Comparison of ENCODE assay signal across 11 cellular contexts in genomic region chr2:127084611-127085031, GRCh38. TPM values are rescaled to one million over a fixed set of nuclear protein-coding genes. Genes with fewer than 3 reads are reported as not detected.
DNase-seq lines count a peak whose midpoint lies in the region; ATAC-seq, FAIRE-seq and TF ChIP-seq lines count a peak whose summit lies in the region.
"Had no signal": no experiment of that assay in that cellular context is flagged by ENCODE, and none has a peak within 500 bp of the region (broad histone marks: within the 10 kb centered on the region; RNA-seq: fewer than 3 reads in every experiment).

No MANE protein-coding gene starts in this region.

- ATAC-seq in Panc1 (peak; percentile 26), GM12878 (no peak), GM19351 (IDR thresholded peaks at IDR 0.05; ENCODE audit: unreplicated experiment) (no peak), GM21367 (IDR thresholded peaks at IDR 0.05; ENCODE audit: unreplicated experiment) (no peak)
- peak; percentile 44 to 47 for ATAC-seq in naive thymus-derived CD8-positive, alpha-beta T cell
- ATAC-seq: HCT116 had no signal

- TF ChIP-seq RAD21 in GM12878 (IDR thresholded peaks at IDR 0.05; ENCODE audit: insufficient read depth, low read depth, low read length), result no peak

- CTCF ChIA-PET in Panc1 (lab: Charles Lee), result interaction anchor here (1.3 kb wide), 1 partner anchor 17 kb away, joined by 5 read pairs; no protein-coding TSS in a partner anchor
- CTCF ChIA-PET in GM12878 (lab: Yijun Ruan, JAX), result interaction anchor here (0.6 to 2.8 kb wide), 5 partner anchors 10 to 274 kb away, joined by 3 to 15 read pairs (median 4); partner anchors contain the start of gene BIN1

- DNase-seq in AG09309 (ENCODE audit: low read depth) (no peak), Panc1 (ENCODE audit: low read depth, low spot score) (no peak), GM12878 (ENCODE audit: low read depth, low spot score) (no peak), DMS53 (lab: John Stamatoyannopoulos, UW) (no peak), NCI-H2107 (lab: John Stamatoyannopoulos, UW) (no peak)
- DNase-seq in naive thymus-derived CD8-positive, alpha-beta T cell, result peak in 8 of 10 donors; percentile 36 to 78 (median 69)

- peak overlapping the region; percentile 58 to 93 (median 79) for H3K4me3 Mint-ChIP-seq in naive thymus-derived CD8-positive, alpha-beta T cell
- H3K4me3 Mint-ChIP-seq: neural progenitor cell had no signal

- H3K27ac ChIP-seq in Panc1 (ENCODE audit: low read length) (peak overlapping the region; percentile 18), GM12878 (ENCODE audit: control insufficient read depth, insufficient read depth) (no peak overlapping the region)
- H3K27ac ChIP-seq: neural progenitor cell had no signal

- TF ChIP-seq POLR2A in GM12878 (IDR thresholded peaks at IDR 0.05; ENCODE audit: low read depth, low read length), result no peak

- FAIRE-seq in GM12878 (lab: Jason Lieb, UNC), result no peak

- H3K4me1 ChIP-seq in Panc1 (ENCODE audit: control insufficient read depth, insufficient read depth, low read length) (peaks cover 59% of the 10 kb centered on the region), GM12878 (ENCODE audit: control insufficient read depth, insufficient read depth, low read length) (peaks cover 55% of the 10 kb centered on the region)

- in situ Hi-C loops in Panc1 (cut with HindIII; ENCODE audit: low pct_unique_long_range_greater_than_20kb, low sequenced_read_pairs) (no loop called here), GM12878 (cut with MboI) (no loop called here)

- no peaks in the 10 kb centered on the region for H4K20me1 ChIP-seq in GM12878 (ENCODE audit: control insufficient read depth, insufficient read depth)

- H3K27me3 ChIP-seq in Panc1 (ENCODE audit: control insufficient read depth, insufficient read depth, low read length), result no peaks in the 10 kb centered on the region
- no peaks in the 10 kb centered on the region for H3K27me3 ChIP-seq in GM12878 (replicated peaks in 1 of 2; ENCODE audit: control insufficient read depth in 2 of 2, insufficient read depth in 2 of 2, low read length in 1 of 2)
- H3K27me3 ChIP-seq: body of pancreas, neural progenitor cell had no signal

- H3K9me3 ChIP-seq in Panc1 (ENCODE audit: control insufficient read depth, insufficient read depth, low read depth, low read length) (no peaks in the 10 kb centered on the region), GM12878 (replicated peaks; ENCODE audit: control insufficient read depth, insufficient read depth, low read length) (no peaks in the 10 kb centered on the region)
- H3K9me3 ChIP-seq: body of pancreas had no signal

- H3K79me2 ChIP-seq in GM12878 (ENCODE audit: control insufficient read depth, insufficient read depth, low read length), result no peaks in the 10 kb centered on the region

- no peak overlapping the region for H2AFZ ChIP-seq in GM12878 (ENCODE audit: control insufficient read depth, low read depth, low read length)
- H2AFZ ChIP-seq: neural progenitor cell had no signal

- RAD21 ChIA-PET in GM12878 (lab: Charles Lee; ENCODE audit: unreplicated experiment), result interaction anchor here (0.6 to 1.9 kb wide), 3 partner anchors 10 to 352 kb away, joined by 3 to 7 read pairs (median 5); partner anchors contain the start of gene BIN1

- no peak for TF ChIP-seq EP300 in GM12878 (IDR thresholded peaks at IDR 0.05; ENCODE audit: borderline replicate concordance in 1 of 2, control insufficient read depth in 1 of 2, low read depth in 2 of 2, low read length in 2 of 2)

- intact Hi-C loops in Panc1 (cut with micrococcal nuclease; ENCODE audit: unreplicated experiment), result no loop called here
- intact Hi-C loops in GM12878 (cut with micrococcal nuclease; ENCODE audit: unreplicated experiment), result loop anchor here (10.0 kb wide), 1 partner anchor 210 kb away; the partner anchor contains the start of gene ERCC3

- H3K4me2 ChIP-seq in GM12878 (ENCODE audit: control insufficient read depth, insufficient read depth), result no peak overlapping the region
- H3K4me2 ChIP-seq: neural progenitor cell had no signal

- BruUV-seq in Panc1 (replicated peaks; lab: Mats Ljungman, UMichigan) (no TSS peak), GM12878 (replicated peaks; lab: Mats Ljungman, UMichigan) (no TSS peak)

- no peaks in the 10 kb centered on the region for H3K9me3 Mint-ChIP-seq in naive thymus-derived CD8-positive, alpha-beta T cell

- H3K36me3 ChIP-seq in Panc1 (ENCODE audit: control insufficient read depth, insufficient read depth, low read length) (no peaks in the 10 kb centered on the region), GM12878 (ENCODE audit: control insufficient read depth in 2 of 2, insufficient read depth in 2 of 2, low read length in 1 of 2) (no peaks in the 10 kb centered on the region)
- H3K36me3 ChIP-seq: neural progenitor cell had no signal

- peaks cover 46 to 86% (median 76%) of the 10 kb centered on the region in 4 donors for H3K4me1 Mint-ChIP-seq in naive thymus-derived CD8-positive, alpha-beta T cell

- WGBS in GM12878 (ENCODE audit: insufficient coverage, insufficient replicate concordance, low lambda C conversion rate, missing lambda C conversion rate), result 92% methylated on average over 7 of the region's 7 CpGs

- peak overlapping the region; percentile 94 to 100 (median 98) for H3K27ac Mint-ChIP-seq in naive thymus-derived CD8-positive, alpha-beta T cell

- TF ChIP-seq CTCF in AG09309 (IDR thresholded peaks at IDR 0.05; ENCODE audit: control insufficient read depth, insufficient read depth, low read depth, low read length, missing control alignments), result no peak
- no peak for TF ChIP-seq CTCF in Panc1 (IDR thresholded peaks at IDR 0.05)
- TF ChIP-seq CTCF in GM12878 (IDR thresholded peaks at IDR 0.05 in 2 of 3, conservative IDR thresholded peaks at IDR 0.05 in 1 of 3; ENCODE audit: control insufficient read depth in 2 of 3, extremely low read depth in 1 of 3, insufficient read depth in 1 of 3, low read depth in 3 of 3, low read length in 3 of 3), result no peak

- H3K9ac ChIP-seq in GM12878 (ENCODE audit: control insufficient read depth, insufficient read depth, low read length), result no peak overlapping the region
- H3K9ac ChIP-seq: neural progenitor cell had no signal

- peak overlapping the region; percentile 10; the same call in 1 of the 2 replicates for H3K4me3 ChIP-seq in AG09309 (ENCODE audit: control insufficient read depth, low read depth, low read length)
- H3K4me3 ChIP-seq in Panc1 (ENCODE audit: low read depth in 2 of 2, low read length in 2 of 2), result no peak overlapping the region
- no peak overlapping the region for H3K4me3 ChIP-seq in GM12878
- H3K4me3 ChIP-seq: body of pancreas, neural progenitor cell had no signal

- no peaks in the 10 kb centered on the region for H3K27me3 Mint-ChIP-seq in naive thymus-derived CD8-positive, alpha-beta T cell

- H3K36me3 Mint-ChIP-seq in naive thymus-derived CD8-positive, alpha-beta T cell, result no peaks in the 10 kb centered on the region

- SMC1A ChIA-PET in GM12878 (lab: Charles Lee; ENCODE audit: uncharacterized antibody, unreplicated experiment), result interaction anchor here (2.5 kb wide), 1 partner anchor 17 kb away, joined by 14 read pairs; no protein-coding TSS in a partner anchor

- POLR2A ChIA-PET in Panc1 (lab: Charles Lee), result no interaction called here
- POLR2A ChIA-PET in GM12878 (lab: Charles Lee), result interaction anchor here (0.8 kb wide), 1 partner anchor 28 kb away, joined by 3 read pairs; no protein-coding TSS in a partner anchor
- POLR2A ChIA-PET in naive thymus-derived CD8-positive, alpha-beta T cell (lab: Charles Lee), result interaction anchor here (1.0 to 3.1 kb wide), 10 partner anchors 9 to 617 kb away, joined by 3 to 35 read pairs (median 4); partner anchors contain the start of genes BIN1, ERCC3 and SFT2D3

TF ChIP-seq in GM12878, 131 proteins besides CTCF, POLR2A, EP300 and RAD21 (continues in another document):
- peak; percentile 27; the same call in 1 of the 2 replicates for TF ChIP-seq RUNX3 (IDR thresholded peaks at IDR 0.05; ENCODE audit: low read length)
- TF ChIP-seq CREM (IDR thresholded peaks at IDR 0.05; ENCODE audit: low read depth), result no peak
- no peak for TF ChIP-seq SIN3A (IDR thresholded peaks at IDR 0.05; ENCODE audit: low read depth, low read length)

RNA-seq across cellular contexts. Expression of gene BIN1, which starts 22.3 kb away (rescaled TPM):
- total RNA-seq in Panc1 (2021; ENCODE audit: unreplicated experiment) (58.6 TPM), GM12878 (2014; rRNA removed) (16.1 and 21.3 TPM in 2 replicates), GM12878 (2014; rRNA removed; fragmentation: Illumina TruSeq; extraction: Trizol) (6.3 and 9.6 TPM in 2 replicates), GM12878 (2021) (21.0 TPM in 2 replicates)
- 77.0 TPM for polyA plus RNA-seq in Panc1 (2012; ENCODE audit: insufficient read length)
- total RNA-seq in GM12878 (2013; cell fraction: nucleolus; rRNA removed), result 12.6 and 12.8 TPM in 2 replicates
- 11.7 TPM for polyA plus RNA-seq in GM12878 (2011; ENCODE audit: low read depth)
- polyA plus RNA-seq in GM12878 (2011; rRNA removed) (1.3 and 2.2 TPM in 2 replicates), GM12878 (2014; fragmentation: Illumina TruSeq; extraction: Trizol) (2.7 and 6.7 TPM in 2 replicates), GM12878 (2014; fragmentation: Nextera tagmentation; extraction: Ambion mirVana) (under 1 TPM; 0.32 to 0.91 TPM), GM12878 (2014; rRNA removed) (12.7 and 20.5 TPM in 2 replicates), GM12878 (2016; fragmentation: Nextera tagmentation; extraction: Ambion mirVana) (10 to 100 TPM; 15.8 to 16.8 TPM)
- polyA plus RNA-seq in GM12878 (2011; cell fraction: cytosol; rRNA removed), result 2.6 and 3.7 TPM in 2 replicates
- 7.8 and 7.9 TPM in 2 replicates for polyA plus RNA-seq in GM12878 (2011; cell fraction: nucleus; rRNA removed)
- 36.1 and 36.8 TPM in 2 replicates for polyA plus RNA-seq in GM12878 (2012)
- 1.8 and 3.0 TPM in 2 replicates for polyA minus RNA-seq in GM12878 (2011; rRNA and poly(A)+ RNA removed)
- polyA minus RNA-seq in GM12878 (2011; cell fraction: cytosol; rRNA and poly(A)+ RNA removed), result 0.80 and 2.8 TPM in 2 replicates
- 1.8 and 3.1 TPM in 2 replicates for polyA minus RNA-seq in GM12878 (2011; cell fraction: nucleus; rRNA and poly(A)+ RNA removed)
- 100 to 1,000 TPM; 130 to 132 TPM for total RNA-seq in naive thymus-derived CD8-positive, alpha-beta T cell
- polyA plus RNA-seq in naive thymus-derived CD8-positive, alpha-beta T cell, result 100 to 1,000 TPM; 156 to 189 (median 167) TPM

Comparison
In these comparisons a context has a peak if more than half of its experiments do, and no peak if none do; other contexts are left out.
1. DNase-seq: peak in naive thymus-derived CD8-positive, alpha-beta T cell (8 of 10); none in AG09309 (single experiment), Panc1 (single experiment), GM12878 (single experiment), DMS53 (single experiment) and NCI-H2107 (single experiment).
2. ATAC-seq: peak in Panc1 (single experiment) and naive thymus-derived CD8-positive, alpha-beta T cell (2 of 2); none in GM12878 (single experiment), GM19351 (single experiment) and GM21367 (single experiment).